Comparison of ENCODE assay signal across 10 cellular contexts in the genomic region with DNA sequence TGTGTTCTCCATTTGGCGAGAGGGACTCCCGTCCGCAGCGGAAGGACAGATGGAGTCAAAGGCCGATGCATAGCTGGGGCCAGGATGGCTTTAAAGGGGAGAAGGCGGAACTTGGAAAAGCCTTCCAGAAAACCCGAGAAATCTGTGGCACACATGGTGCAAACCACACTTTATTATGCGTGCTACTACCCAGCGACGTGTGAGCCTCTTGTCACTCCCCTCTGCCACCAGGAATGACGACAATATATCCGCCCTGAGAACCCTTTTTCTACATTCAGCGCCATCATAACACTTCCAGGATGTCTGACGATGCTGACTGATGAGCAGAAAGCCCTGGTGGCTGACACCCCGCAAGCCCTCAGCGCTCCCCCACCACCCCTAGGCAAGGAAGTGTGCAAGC. TPM values are rescaled to one million over a fixed set of nuclear protein-coding genes. Genes with fewer than 3 reads are reported as not detected.
DNase-seq lines count a peak whose midpoint lies in the region; ATAC-seq and TF ChIP-seq lines count a peak whose summit lies in the region.
"Had no signal": no experiment of that assay in that cellular context is flagged by ENCODE, and none has a peak within 500 bp of the region (broad histone marks: within the 10 kb centered on the region; RNA-seq: fewer than 3 reads in every experiment).

No MANE protein-coding gene starts in this region.

- TF ChIP-seq CTCF in IMR-90 (conservative IDR thresholded peaks at IDR 0.05; ENCODE audit: low read depth, low read length) (no peak), esophagus squamous epithelium (IDR thresholded peaks at IDR 0.05) (no peak), retinal pigment epithelial cell (conservative IDR thresholded peaks at IDR 0.05; ENCODE audit: low read depth, low read length) (no peak)

- H3K27me3 ChIP-seq in IMR-90 (ENCODE audit: control insufficient read depth, insufficient read depth, low read length) (peaks cover 31% of the 10 kb centered on the region), esophagus squamous epithelium (peaks cover 4 to 71% (median 4%) of the 10 kb centered on the region in 4 donors)

- no peak overlapping the region for H2AK9ac ChIP-seq in IMR-90 (replicated peaks; ENCODE audit: low read depth, low read length, poor library complexity)

- no peak overlapping the region for H2AFZ ChIP-seq in IMR-90 (replicated peaks; ENCODE audit: low read length, poor library complexity)

- TF ChIP-seq POLR2A in IMR-90 (IDR thresholded peaks at IDR 0.05; ENCODE audit: low read depth, low read length) (no peak), esophagus squamous epithelium (IDR thresholded peaks at IDR 0.05) (no peak)

- H2BK20ac ChIP-seq in IMR-90 (ENCODE audit: low read depth, low read length), result no peak overlapping the region

- intact Hi-C loops in IMR-90 (cut with micrococcal nuclease), result no loop called here
- intact Hi-C loops in esophagus squamous epithelium (cut with DNase I), result no loop called here
- intact Hi-C loops in sciatic nerve (cut with DNase I), result no loop called here

- H2BK120ac ChIP-seq in IMR-90 (ENCODE audit: low read depth, low read length), result no peak overlapping the region

- no peak overlapping the region for H2BK5ac ChIP-seq in IMR-90 (ENCODE audit: low read depth, low read length, poor library complexity, severe bottlenecking)

- H2AK5ac ChIP-seq in IMR-90 (ENCODE audit: low read depth, low read length), result no peak overlapping the region

- H3K4me3 ChIP-seq in IMR-90 (ENCODE audit: insufficient read depth, low read depth, low read length), result no peak overlapping the region
- H3K4me3 ChIP-seq in esophagus squamous epithelium, result peak overlapping the region in 3 of 4 donors; percentile 40 to 64 (median 46)
- H3K4me3 ChIP-seq in retinal pigment epithelial cell (ENCODE audit: low read length), result peak overlapping the region; percentile 42

- H3K14ac ChIP-seq in IMR-90 (replicated peaks; ENCODE audit: low read depth, low read length), result no peak overlapping the region

- H4K20me1 ChIP-seq in IMR-90 (ENCODE audit: insufficient read depth, low read length), result no peaks in the 10 kb centered on the region

- BruUV-seq in IMR-90 (replicated peaks; lab: Mats Ljungman, UMichigan), result no TSS peak

- CTCF ChIA-PET in IMR-90 (lab: Yijun Ruan, JAX), result no interaction called here

- H2BK15ac ChIP-seq in IMR-90 (ENCODE audit: low read depth, low read length), result no peak overlapping the region

- no peak overlapping the region for H3K4ac ChIP-seq in IMR-90 (ENCODE audit: low read depth, low read length)

- no peak overlapping the region for H3K18ac ChIP-seq in IMR-90 (ENCODE audit: low read depth, low read length)

- no peak overlapping the region for H3K23ac ChIP-seq in IMR-90 (ENCODE audit: low read depth, low read length)

- H3K4me2 ChIP-seq in IMR-90 (ENCODE audit: low read depth, low read length), result peak overlapping the region; percentile 15; the same call in 1 of the 2 replicates

- H3K4me1 ChIP-seq in IMR-90 (ENCODE audit: control insufficient read depth, insufficient read depth, low read length) (no peaks in the 10 kb centered on the region), esophagus squamous epithelium (peaks cover 16 to 28% (median 18%) of the 10 kb centered on the region in 3 donors)

- H4K5ac ChIP-seq in IMR-90 (ENCODE audit: low read depth, low read length), result no peak overlapping the region

- H4K8ac ChIP-seq in IMR-90 (ENCODE audit: low read depth in 2 of 2, low read length in 2 of 2), result no peak overlapping the region

- no peak overlapping the region for H4K91ac ChIP-seq in IMR-90 (ENCODE audit: insufficient read depth, low read depth, low read length)

- H3K9ac ChIP-seq in IMR-90 (ENCODE audit: low read depth, low read length), result no peak overlapping the region

- H3K9me3 ChIP-seq in IMR-90 (ENCODE audit: control insufficient read depth, insufficient read depth, low read length) (no peaks in the 10 kb centered on the region), esophagus squamous epithelium (no peaks in the 10 kb centered on the region)

- no peaks in the 10 kb centered on the region for H3K9me1 ChIP-seq in IMR-90 (ENCODE audit: insufficient read depth, low read length)

- in situ Hi-C loops in IMR-90 (cut with MboI; ENCODE audit: low sequenced_read_pairs), result no loop called here

- 6% methylated on average over 6 of the region's 16 CpGs; no CpG with 5 or more reads in 1 of the 2 experiments for WGBS in IMR-90 (ENCODE audit: extremely low coverage in 2 of 2, insufficient read length in 1 of 2), 2 experiments
- WGBS in esophagus squamous epithelium, 2 donors, result 23 to 31% methylated on average over 7 to 14 of the region's 16 CpGs

- H3K56ac ChIP-seq in IMR-90 (ENCODE audit: extremely low read depth, insufficient read depth, low read length), result no peak overlapping the region

- H3K36me3 ChIP-seq in IMR-90 (ENCODE audit: control insufficient read depth, insufficient read depth, low read length) (no peaks in the 10 kb centered on the region), esophagus squamous epithelium (no peaks in the 10 kb centered on the region)

- DNase-seq in NCI-H2227 (lab: John Stamatoyannopoulos, UW; ENCODE audit: unreplicated experiment) (peak; percentile 52), NCI-H2227 treated with DMSO at 0.1 percent for 48 hours (lab: John Stamatoyannopoulos, UW) (no peak), IMR-90 (no peak), esophagus squamous epithelium (lab: John Stamatoyannopoulos, UW) (no peak), retinal pigment epithelial cell (ENCODE audit: low read depth) (no peak), sciatic nerve (ENCODE audit: low spot score) (no peak), T-helper 9 cell (no peak)
- DNase-seq: cerebellar nuclear complex had no signal

- POLR2A ChIA-PET in IMR-90 (lab: Charles Lee; ENCODE audit: unreplicated experiment), result no interaction called here

- ATAC-seq in IMR-90 (ENCODE audit: low read depth) (no peak), sciatic nerve (no peak), HG02588 (IDR thresholded peaks at IDR 0.05; ENCODE audit: unreplicated experiment) (no peak)
- ATAC-seq: activated CD4-positive, CD25-positive, alpha-beta regulatory T cell treated with anti-CD3 and anti-CD28 coated beads, Interleukin-2, amount 50 U/mL, for 24 hours had no signal

- TF ChIP-seq RAD21 in IMR-90 (IDR thresholded peaks at IDR 0.05; ENCODE audit: low read length), result no peak

- no peaks in the 10 kb centered on the region for H3K79me1 ChIP-seq in IMR-90 (ENCODE audit: low read depth in 1 of 2, low read length in 2 of 2)

- dilution Hi-C loops in IMR-90 (cut with HindIII; ENCODE audit: low sequenced_read_pairs, unreplicated experiment), result no loop called here

- H3K27ac ChIP-seq in IMR-90 (ENCODE audit: insufficient read depth, low read length) (no peak overlapping the region), esophagus squamous epithelium (no peak overlapping the region)

TF ChIP-seq in IMR-90, 13 proteins besides CTCF, POLR2A, EP300 and RAD21:
- no peak for TF ChIP-seq BHLHE40 (IDR thresholded peaks at IDR 0.05; ENCODE audit: low read depth, low read length)
- no peak for TF ChIP-seq RCOR1 (IDR thresholded peaks at IDR 0.05; ENCODE audit: insufficient replicate concordance, low read length)
- no peak for TF ChIP-seq RFX5 (IDR thresholded peaks at IDR 0.05; ENCODE audit: low read depth, low read length)
- no peak for TF ChIP-seq FOS (IDR thresholded peaks at IDR 0.05; ENCODE audit: low read depth, low read length)
- TF ChIP-seq MAFK (IDR thresholded peaks at IDR 0.05; ENCODE audit: low read depth, low read length), result no peak
- no peak for TF ChIP-seq SMC3 (IDR thresholded peaks at IDR 0.05; ENCODE audit: low read depth, low read length)
- TF ChIP-seq CEBPB (IDR thresholded peaks at IDR 0.05; ENCODE audit: low read depth, low read length), result no peak
- no peak for TF ChIP-seq MXI1 (IDR thresholded peaks at IDR 0.05; ENCODE audit: borderline replicate concordance, low read depth, low read length)
- TF ChIP-seq, protein P1, sequence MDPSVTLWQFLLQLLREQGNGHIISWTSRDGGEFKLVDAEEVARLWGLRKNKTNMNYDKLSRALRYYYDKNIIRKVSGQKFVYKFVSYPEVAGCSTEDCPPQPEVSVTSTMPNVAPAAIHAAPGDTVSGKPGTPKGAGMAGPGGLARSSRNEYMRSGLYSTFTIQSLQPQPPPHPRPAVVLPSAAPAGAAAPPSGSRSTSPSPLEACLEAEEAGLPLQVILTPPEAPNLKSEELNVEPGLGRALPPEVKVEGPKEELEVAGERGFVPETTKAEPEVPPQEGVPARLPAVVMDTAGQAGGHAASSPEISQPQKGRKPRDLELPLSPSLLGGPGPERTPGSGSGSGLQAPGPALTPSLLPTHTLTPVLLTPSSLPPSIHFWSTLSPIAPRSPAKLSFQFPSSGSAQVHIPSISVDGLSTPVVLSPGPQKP (IDR thresholded peaks at IDR 0.05; ENCODE audit: borderline replicate concordance, low read depth, low read length), result no peak
- no peak for TF ChIP-seq CHD1 (IDR thresholded peaks at IDR 0.05; ENCODE audit: low read depth, low read length)
- TF ChIP-seq, protein P2, sequence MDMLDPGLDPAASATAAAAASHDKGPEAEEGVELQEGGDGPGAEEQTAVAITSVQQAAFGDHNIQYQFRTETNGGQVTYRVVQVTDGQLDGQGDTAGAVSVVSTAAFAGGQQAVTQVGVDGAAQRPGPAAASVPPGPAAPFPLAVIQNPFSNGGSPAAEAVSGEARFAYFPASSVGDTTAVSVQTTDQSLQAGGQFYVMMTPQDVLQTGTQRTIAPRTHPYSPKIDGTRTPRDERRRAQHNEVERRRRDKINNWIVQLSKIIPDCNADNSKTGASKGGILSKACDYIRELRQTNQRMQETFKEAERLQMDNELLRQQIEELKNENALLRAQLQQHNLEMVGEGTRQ (IDR thresholded peaks at IDR 0.05; ENCODE audit: low read depth, low read length), result no peak
- TF ChIP-seq MAZ (IDR thresholded peaks at IDR 0.05; ENCODE audit: borderline replicate concordance, low read depth, low read length), result no peak
- TF ChIP-seq NFE2L2 (IDR thresholded peaks at IDR 0.05; ENCODE audit: low read depth, low read length), result no peak
TF ChIP-seq in IMR-90: peak in this region for 0.

RNA-seq across cellular contexts. Expression of a gene that starts 0.7 kb away (rescaled TPM):
- total RNA-seq in IMR-90 (2012; rRNA removed) (not detected in 2 replicates), esophagus squamous epithelium (1 to 10 TPM in 1 of 4 donors, under 1 TPM in 2, not detected in 1; 0.53 to 1.5 (median 0.57) TPM), sciatic nerve (not detected)
- polyA plus RNA-seq in IMR-90 (2012; rRNA removed), result not detected in 2 replicates
- not detected in 2 replicates for polyA plus RNA-seq in IMR-90 (2012; cell fraction: cytosol; rRNA removed)
- polyA plus RNA-seq in IMR-90 (2012; cell fraction: nucleus; rRNA removed; ENCODE audit: low replicate concordance), result not detected in 2 replicates

RNA-seq across cellular contexts. Expression of a gene that starts 57.9 kb away (rescaled TPM):
- total RNA-seq in IMR-90 (2012; rRNA removed), result 107 and 200 TPM in 2 replicates
- polyA plus RNA-seq in IMR-90 (2012; rRNA removed), result 70.0 and 76.1 TPM in 2 replicates
- polyA plus RNA-seq in IMR-90 (2012; cell fraction: cytosol; rRNA removed), result 22.9 and 24.5 TPM in 2 replicates
- 15.6 and 85.8 TPM in 2 replicates for polyA plus RNA-seq in IMR-90 (2012; cell fraction: nucleus; rRNA removed; ENCODE audit: low replicate concordance)
- total RNA-seq in esophagus squamous epithelium, result 10 to 100 TPM; 47.1 to 60.5 (median 49.2) TPM
- 68.3 TPM for total RNA-seq in sciatic nerve
